15 cellular contexts compared by ENCODE assay signal in genomic region chr2:145874466-145874865, GRCh38.
DNase-seq lines count a peak whose midpoint lies in the region; ATAC-seq and TF ChIP-seq lines count a peak whose summit lies in the region.
"Had no signal": no experiment of that assay in that cellular context is flagged by ENCODE, and none has a peak within 500 bp of the region (broad histone marks: within the 10 kb centered on the region; RNA-seq: fewer than 3 reads in every experiment).

No MANE protein-coding gene starts in this region.

- H2AFZ ChIP-seq in mammary epithelial cell (ENCODE audit: low read depth, low read length), result no peak overlapping the region

- CTCF ChIA-PET in mammary epithelial cell (lab: Charles Lee; ENCODE audit: low non-redundant PET), result no interaction called here

- intact Hi-C loops in mammary epithelial cell (cut with micrococcal nuclease) (no loop called here), aorta (cut with DNase I) (no loop called here)

- H3K4me1 ChIP-seq in mammary epithelial cell (ENCODE audit: insufficient read depth, low read length) (no peaks in the 10 kb centered on the region), aorta (ENCODE audit: control insufficient read depth in 1 of 2, insufficient read depth in 2 of 2, low read length in 2 of 2) (peaks cover 0 to 1% of the 10 kb centered on the region in 2 donors)
- H3K4me1 ChIP-seq: BLaER1 had no signal

- no peaks in the 10 kb centered on the region for H3K9me3 ChIP-seq in mammary epithelial cell (replicated peaks; ENCODE audit: insufficient read depth, low read length)
- no peaks in the 10 kb centered on the region for H3K9me3 ChIP-seq in aorta (ENCODE audit: control insufficient read depth, low read length)
- H3K9me3 ChIP-seq: BLaER1 had no signal

- no TSS peak for BruUV-seq in mammary epithelial cell (replicated peaks; lab: Mats Ljungman, UMichigan)

- dilution Hi-C loops in mammary epithelial cell (cut with HindIII; ENCODE audit: low sequenced_read_pairs), result no loop called here

- H4K20me1 ChIP-seq in mammary epithelial cell (ENCODE audit: insufficient read depth, low read length), result no peaks in the 10 kb centered on the region
- H4K20me1 ChIP-seq: BLaER1 had no signal

- no peak overlapping the region for H3K4me2 ChIP-seq in mammary epithelial cell (ENCODE audit: insufficient read depth, low read depth, low read length)
- H3K4me2 ChIP-seq: BLaER1 had no signal

- ATAC-seq in left lobe of liver (peak; percentile 43), GM19463 (IDR thresholded peaks at IDR 0.05; ENCODE audit: unreplicated experiment) (no peak), aorta (ENCODE audit: low FRiP score) (no peak)
- ATAC-seq: activated CD4-positive, CD25-positive, alpha-beta regulatory T cell treated with anti-CD3 and anti-CD28 coated beads, Interleukin-2, amount 50 U/mL, for 24 hours; activated T-cell treated with anti-CD3 and anti-CD28 coated beads, Interleukin-2, amount 50 U/mL, for 72 hours; esophagus mucosa had no signal

- in situ Hi-C loops in mammary epithelial cell (cut with MboI; ENCODE audit: low sequenced_read_pairs in 2 of 2), result no loop called here

- 67% methylated on average over 1 of the region's 1 CpG for WGBS in mammary epithelial cell (ENCODE audit: low coverage, missing lambda C conversion rate)
- 83 to 94% methylated on average over 1 of the region's 1 CpG for WGBS in aorta, 2 donors

- no peaks in the 10 kb centered on the region for H3K79me2 ChIP-seq in mammary epithelial cell (ENCODE audit: insufficient read depth, low read length)

- no peak overlapping the region for H3K27ac ChIP-seq in mammary epithelial cell (ENCODE audit: insufficient read depth, low read depth, low read length)
- no peak overlapping the region for H3K27ac ChIP-seq in aorta (ENCODE audit: low read depth in 1 of 2, low read length in 2 of 2)
- H3K27ac ChIP-seq: BLaER1 had no signal

- TF ChIP-seq CTCF in AG09309 (IDR thresholded peaks at IDR 0.05; ENCODE audit: control insufficient read depth, insufficient read depth, low read depth, low read length, missing control alignments), result no peak
- no peak for TF ChIP-seq CTCF in mammary epithelial cell (conservative IDR thresholded peaks at IDR 0.05 in 1 of 2, IDR thresholded peaks at IDR 0.05 in 1 of 2; ENCODE audit: extremely low read depth in 1 of 2, insufficient read depth in 1 of 2, low read depth in 1 of 2, low read length in 2 of 2)

- no peaks in the 10 kb centered on the region for H3K27me3 ChIP-seq in mammary epithelial cell (ENCODE audit: insufficient read depth, low read length)
- no peaks in the 10 kb centered on the region for H3K27me3 ChIP-seq in aorta (ENCODE audit: control insufficient read depth in 1 of 2, insufficient read depth in 2 of 2, low read length in 1 of 2)
- H3K27me3 ChIP-seq: BLaER1 had no signal

- H3K9ac ChIP-seq in mammary epithelial cell (ENCODE audit: insufficient read depth, low read length), result no peak overlapping the region
- H3K9ac ChIP-seq: BLaER1 had no signal

- no peaks in the 10 kb centered on the region for H3K36me3 ChIP-seq in mammary epithelial cell (ENCODE audit: insufficient read depth, low read length)
- H3K36me3 ChIP-seq in aorta (ENCODE audit: control insufficient read depth in 1 of 2, insufficient read depth in 2 of 2, low read length in 1 of 2), result no peaks in the 10 kb centered on the region
- H3K36me3 ChIP-seq: BLaER1 had no signal

- H3K4me3 ChIP-seq in AG09309 (ENCODE audit: control insufficient read depth, low read depth, low read length), result no peak overlapping the region
- no peak overlapping the region for H3K4me3 ChIP-seq in mammary epithelial cell (replicated peaks in 1 of 3; ENCODE audit: insufficient read depth in 1 of 3, low read depth in 2 of 3, low read length in 3 of 3)
- no peak overlapping the region for H3K4me3 ChIP-seq in aorta (ENCODE audit: low read length in 2 of 2)
- H3K4me3 ChIP-seq: BLaER1 had no signal

- DNase-seq in AG09309 (ENCODE audit: low read depth), result peak; percentile 20
- peak; percentile 80 for DNase-seq in LHCN-M2 (ENCODE audit: low read depth)
- peak; percentile 54 for DNase-seq in mammary epithelial cell
- DNase-seq in left lobe of liver (ENCODE audit: low spot score), result no peak
- no peak for DNase-seq in HuH-7.5 (ENCODE audit: low spot score)
- DNase-seq in central memory CD4-positive, alpha-beta T cell, result no peak
- no peak for DNase-seq in aorta
- DNase-seq: activated T-cell treated with anti-CD3 and anti-CD28 coated beads, Interleukin-2, amount 50 U/mL, for 72 hours; GDM1; kidney; MV-4-11 had no signal

Comparison
In these comparisons a context has a peak if more than half of its experiments do, and no peak if none do; other contexts are left out.
1. DNase-seq: peak in AG09309 (single experiment), LHCN-M2 (single experiment) and mammary epithelial cell (single experiment); none in left lobe of liver (single experiment), HuH-7.5 (single experiment), central memory CD4-positive, alpha-beta T cell (single experiment) and aorta (0 of 2).